22 cellular contexts compared by ENCODE assay signal in the genomic region with DNA sequence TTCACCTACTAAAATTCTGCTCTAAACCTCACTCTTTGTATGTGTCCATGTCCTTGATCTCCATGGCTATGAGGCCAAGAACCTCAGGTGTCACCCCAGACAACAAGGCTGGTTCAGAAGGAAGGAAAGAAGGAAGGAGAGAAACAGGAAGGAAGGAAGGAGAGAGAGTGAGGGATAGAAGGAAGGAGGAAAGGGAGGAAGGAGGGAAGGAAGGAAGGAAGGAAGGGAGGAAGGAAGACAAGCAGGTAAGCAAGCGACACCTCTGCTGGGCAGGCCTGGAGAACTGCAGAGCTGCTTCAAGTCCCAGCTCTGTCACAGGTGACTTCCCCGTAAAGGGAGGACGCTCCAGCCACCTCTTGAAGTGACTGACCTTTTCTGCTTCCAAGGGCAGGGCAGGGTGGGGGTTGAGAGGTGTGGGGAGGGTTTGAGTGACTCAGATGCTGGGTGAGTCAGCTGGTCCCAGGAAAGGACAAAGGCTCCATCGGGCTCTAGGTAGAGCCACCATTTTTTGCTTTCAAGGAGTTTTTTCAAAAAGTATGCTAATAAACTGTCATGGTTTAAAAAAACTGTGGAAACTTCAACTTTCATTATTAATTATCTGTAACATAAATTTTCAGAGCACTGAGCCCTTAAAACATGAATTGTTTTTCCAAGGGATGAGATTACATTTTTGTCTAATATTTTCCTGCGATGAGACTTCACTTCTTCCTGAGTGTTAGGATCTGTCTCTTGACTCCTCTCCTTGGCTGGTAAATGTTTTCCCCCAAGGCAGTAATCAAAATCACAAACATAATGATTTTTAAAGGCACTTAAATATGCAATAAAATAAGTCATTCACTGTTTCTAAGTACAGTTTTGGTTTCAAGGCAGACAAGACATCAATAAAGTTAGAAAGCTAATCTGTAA.
DNase-seq lines count a peak whose midpoint lies in the region; ATAC-seq, FAIRE-seq and TF ChIP-seq lines count a peak whose summit lies in the region.
"Had no signal": no experiment of that assay in that cellular context is flagged by ENCODE, and none has a peak within 500 bp of the region (broad histone marks: within the 10 kb centered on the region; RNA-seq: fewer than 3 reads in every experiment).

No MANE protein-coding gene starts in this region.

- no peak overlapping the region for H2BK120ac ChIP-seq in H1 (replicated peaks; ENCODE audit: low read depth, low read length)
- no peak overlapping the region for H2BK120ac ChIP-seq in mesendoderm (ENCODE audit: low read depth, low read length)

- intact Hi-C loops in thyroid gland (cut with DNase I): no loop called here

- H3K18ac ChIP-seq in H1 (ENCODE audit: extremely low read depth, low read length): no peak overlapping the region
- no peak overlapping the region for H3K18ac ChIP-seq in mesendoderm (ENCODE audit: low read length)

- TF ChIP-seq POLR2A in H1 (IDR thresholded peaks at IDR 0.05; ENCODE audit: control extremely low read depth in 1 of 2, low read depth in 2 of 2, low read length in 2 of 2) (no peak), thyroid gland (IDR thresholded peaks at IDR 0.05) (no peak)

- no peak overlapping the region for H3K27ac ChIP-seq in H1 (ENCODE audit: low read depth, low read length)
- no peak overlapping the region for H3K27ac ChIP-seq in mesendoderm (ENCODE audit: low read depth, low read length)
- H3K27ac ChIP-seq in thyroid gland: no peak overlapping the region
- H3K27ac ChIP-seq: BLaER1 treated with 17β-estradiol and CSF1 and Interleukin-3, amounts not matched to agents 10 nM and 100 nM; RWPE1 had no signal

- H3K23ac ChIP-seq in H1 (ENCODE audit: insufficient read length) (no peak overlapping the region), mesendoderm (ENCODE audit: low read length) (no peak overlapping the region)

- CTCF ChIA-PET in H1 (lab: Charles Lee; ENCODE audit: partially characterized antibody): no interaction called here

- H3K4me2 ChIP-seq in H1 (ENCODE audit: insufficient read depth in 1 of 2, low read depth in 2 of 2, low read length in 2 of 2) (no peak overlapping the region), mesendoderm (ENCODE audit: low read length) (no peak overlapping the region)
- H3K4me2 ChIP-seq: BLaER1 treated with 17β-estradiol and CSF1 and Interleukin-3, amounts not matched to agents 10 nM and 100 nM had no signal

- H3K9me3 ChIP-seq in H1 (ENCODE audit: insufficient read depth in 2 of 2, low read depth in 1 of 2, low read length in 1 of 2) (no peaks in the 10 kb centered on the region), thyroid gland (no peaks in the 10 kb centered on the region)
- H3K9me3 ChIP-seq: Caco-2 had no signal

- 91% methylated on average over 5 of the region's 5 CpGs; no CpG with 5 or more reads in 1 of the 2 experiments for WGBS in H1 (ENCODE audit: extremely low coverage in 1 of 2, insufficient coverage in 1 of 2, insufficient read length in 1 of 2, insufficient replicate concordance in 2 of 2, low coverage in 1 of 2, low lambda C conversion rate in 2 of 2, missing lambda C conversion rate in 1 of 2), 2 experiments
- no CpG with 5 or more reads among the region's 5 CpGs for WGBS in mesendoderm (ENCODE audit: extremely low coverage, insufficient coverage, low lambda C conversion rate)
- 53 to 60% methylated on average over 5 of the region's 5 CpGs for WGBS in thyroid gland, 2 donors

- 0 out of 2 replicates have a peak overlapping the region, but pooled peaks have one; percentile 7 for H2BK20ac ChIP-seq in H1 (ENCODE audit: low read length)

- H4K91ac ChIP-seq in H1 (replicated peaks; ENCODE audit: insufficient read length, low read length): no peak overlapping the region

- no peak overlapping the region for H4K5ac ChIP-seq in H1 (ENCODE audit: insufficient read length, low read depth, low read length)
- no peak overlapping the region for H4K5ac ChIP-seq in mesendoderm (ENCODE audit: low read length)

- H3K4me1 ChIP-seq in H1 (replicated peaks in 1 of 4; ENCODE audit: control insufficient read depth in 3 of 4, insufficient read depth in 4 of 4, low read length in 3 of 4) (peaks cover 0 to 4% (median 3%) of the 10 kb centered on the region in 4 experiments; a peak in 3 of 7 replicates), mesendoderm (ENCODE audit: control insufficient read depth, low read depth, low read length) (peaks cover 4% of the 10 kb centered on the region), thyroid gland (no peaks in the 10 kb centered on the region)
- H3K4me1 ChIP-seq: Caco-2 had no signal

- H3K4me3 ChIP-seq in H1 (ENCODE audit: extremely low read depth in 1 of 4, insufficient read depth in 2 of 4, low read depth in 3 of 4, low read length in 4 of 4) (no peak overlapping the region), mesendoderm (ENCODE audit: low read length) (no peak overlapping the region), thyroid gland (replicated peaks in 1 of 3) (no peak overlapping the region)
- H3K4me3 ChIP-seq: BLaER1 treated with 17β-estradiol and CSF1 and Interleukin-3, amounts not matched to agents 10 nM and 100 nM had no signal

- TF ChIP-seq CTCF in H1 (IDR thresholded peaks at IDR 0.05; ENCODE audit: control extremely low read depth in 1 of 3, insufficient read depth in 1 of 3, low read depth in 1 of 3, low read length in 3 of 3) (no peak), thyroid gland (IDR thresholded peaks at IDR 0.05) (no peak)

- H2BK5ac ChIP-seq in H1 (ENCODE audit: low read depth, low read length) (no peak overlapping the region), mesendoderm (ENCODE audit: low read length) (peak overlapping the region; percentile 5)

- peak; percentile 7 for DNase-seq in Daoy (ENCODE audit: low read depth)
- no peak for DNase-seq in H1 (ENCODE audit: low read depth in 1 of 2, low spot score in 2 of 2)
- peak; percentile 34 for DNase-seq in mesendoderm
- DNase-seq in thyroid gland: peak; percentile 70 to 71
- DNase-seq in germinal center (ENCODE audit: low spot score): no peak
- DNase-seq in NCI-H2081 (lab: John Stamatoyannopoulos, UW): no peak
- DNase-seq: Caco-2; CD4-positive, alpha-beta T cell; DND-41; IMR-90; KG1; MM.1S; NCI-H2029; NCI-H2227 treated with DMSO at 0.1 percent for 48 hours; NCI-H526 treated with DMSO at 0.1 percent for 48 hours; SHP77 had no signal

- H2AK5ac ChIP-seq in H1 (ENCODE audit: low read depth, low read length) (no peak overlapping the region), mesendoderm (ENCODE audit: low read length) (no peak overlapping the region)

- H3K36me3 ChIP-seq in H1 (ENCODE audit: control insufficient read depth in 2 of 4, insufficient read depth in 4 of 4, low read length in 3 of 4): no peaks in the 10 kb centered on the region
- no peaks in the 10 kb centered on the region for H3K36me3 ChIP-seq in mesendoderm (ENCODE audit: control insufficient read depth, insufficient read depth, low read length)
- H3K36me3 ChIP-seq in thyroid gland: no peaks in the 10 kb centered on the region
- H3K36me3 ChIP-seq: BLaER1 treated with 17β-estradiol and CSF1 and Interleukin-3, amounts not matched to agents 10 nM and 100 nM had no signal

- H3K4ac ChIP-seq in H1 (replicated peaks; ENCODE audit: insufficient read length, low read depth, low read length): no peak overlapping the region
- H3K4ac ChIP-seq in mesendoderm (ENCODE audit: low read depth, low read length): no peak overlapping the region

- H3K79me2 ChIP-seq in H1 (ENCODE audit: control insufficient read depth in 1 of 2, insufficient read depth in 2 of 2, low read length in 2 of 2): no peaks in the 10 kb centered on the region
- H3K79me2 ChIP-seq in mesendoderm (ENCODE audit: control insufficient read depth, insufficient read depth, low read length): no peaks in the 10 kb centered on the region

- no peak for ATAC-seq in GM21367 (IDR thresholded peaks at IDR 0.05; ENCODE audit: unreplicated experiment)
- ATAC-seq: Panc1 had no signal

- POLR2A ChIA-PET in H1 (lab: Charles Lee; ENCODE audit: partially characterized antibody): no interaction called here

- TF ChIP-seq RAD21 in H1 (IDR thresholded peaks at IDR 0.05 in 1 of 2, conservative IDR thresholded peaks at IDR 0.05 in 1 of 2; ENCODE audit: low read depth in 2 of 2, low read length in 2 of 2): no peak

- peaks cover 2% of the 10 kb centered on the region; the same call in 1 of the 2 replicates for H3K23me2 ChIP-seq in H1 (ENCODE audit: low read depth, low read length)

- no peak overlapping the region for H2BK12ac ChIP-seq in H1 (ENCODE audit: low read depth, low read length)

- H3K14ac ChIP-seq in H1 (ENCODE audit: insufficient read length): no peak overlapping the region

- H4K20me1 ChIP-seq in H1 (replicated peaks in 1 of 2; ENCODE audit: control insufficient read depth in 1 of 2, insufficient read depth in 2 of 2, low read length in 2 of 2): no peaks in the 10 kb centered on the region
- H4K20me1 ChIP-seq: BLaER1 treated with 17β-estradiol and CSF1 and Interleukin-3, amounts not matched to agents 10 nM and 100 nM had no signal

- H3K27me3 ChIP-seq in H1 (replicated peaks in 1 of 4; ENCODE audit: control insufficient read depth in 3 of 4, extremely low read depth in 1 of 4, insufficient read depth in 3 of 4, low read length in 3 of 4) (no peaks in the 10 kb centered on the region), mesendoderm (ENCODE audit: insufficient read depth, low read length, poor library complexity) (no peaks in the 10 kb centered on the region), thyroid gland (no peaks in the 10 kb centered on the region)
- H3K27me3 ChIP-seq: BLaER1 treated with 17β-estradiol and CSF1 and Interleukin-3, amounts not matched to agents 10 nM and 100 nM had no signal

- no peak overlapping the region for H2AFZ ChIP-seq in H1 (ENCODE audit: low read length)

- FAIRE-seq in H1 (lab: Jason Lieb, UNC): no peak
- FAIRE-seq: GM19239, H54 had no signal

- no peak for TF ChIP-seq EP300 in H1 (IDR thresholded peaks at IDR 0.05; ENCODE audit: borderline replicate concordance in 1 of 2, low read depth in 2 of 2, low read length in 2 of 2)

- H3K79me1 ChIP-seq in H1 (ENCODE audit: low read depth, low read length): no peaks in the 10 kb centered on the region
- no peaks in the 10 kb centered on the region for H3K79me1 ChIP-seq in mesendoderm (ENCODE audit: low read length)

- H4K8ac ChIP-seq in H1 (ENCODE audit: extremely low read depth, insufficient read depth, low read length): no peak overlapping the region
- H4K8ac ChIP-seq in mesendoderm (ENCODE audit: low read depth, low read length): no peak overlapping the region

- H2BK15ac ChIP-seq in H1 (ENCODE audit: low read length): no peak overlapping the region
- no peak overlapping the region for H2BK15ac ChIP-seq in mesendoderm (replicated peaks; ENCODE audit: low read depth)

- H3K56ac ChIP-seq in H1 (replicated peaks; ENCODE audit: insufficient read length, low read depth, low read length): no peak overlapping the region
- H3K56ac ChIP-seq in mesendoderm (ENCODE audit: low read length): no peak overlapping the region

- H3K9ac ChIP-seq in H1 (replicated peaks in 1 of 4; ENCODE audit: extremely low read depth in 1 of 4, low read depth in 3 of 4, low read length in 3 of 4) (no peak overlapping the region), mesendoderm (ENCODE audit: low read length) (no peak overlapping the region)
- H3K9ac ChIP-seq: BLaER1 treated with 17β-estradiol and CSF1 and Interleukin-3, amounts not matched to agents 10 nM and 100 nM had no signal

TF ChIP-seq in H1, 55 proteins besides CTCF, POLR2A, EP300 and RAD21 (continues in another document):
- no peak for TF ChIP-seq EZH2 (IDR thresholded peaks at IDR 0.05; ENCODE audit: low read depth, low read length, severe bottlenecking)
- TF ChIP-seq CTBP2 (IDR thresholded peaks at IDR 0.05; ENCODE audit: borderline replicate concordance, insufficient read depth, insufficient read length, low read length): no peak

Comparison
In these comparisons a context has a peak if more than half of its experiments do, and no peak if none do; other contexts are left out.
1. DNase-seq: peak in Daoy (single experiment), mesendoderm (single experiment) and thyroid gland (2 of 2); none in H1 (0 of 2), germinal center (single experiment) and NCI-H2081 (0 of 2).